13 cellular contexts compared by ENCODE assay signal in the genomic region with DNA sequence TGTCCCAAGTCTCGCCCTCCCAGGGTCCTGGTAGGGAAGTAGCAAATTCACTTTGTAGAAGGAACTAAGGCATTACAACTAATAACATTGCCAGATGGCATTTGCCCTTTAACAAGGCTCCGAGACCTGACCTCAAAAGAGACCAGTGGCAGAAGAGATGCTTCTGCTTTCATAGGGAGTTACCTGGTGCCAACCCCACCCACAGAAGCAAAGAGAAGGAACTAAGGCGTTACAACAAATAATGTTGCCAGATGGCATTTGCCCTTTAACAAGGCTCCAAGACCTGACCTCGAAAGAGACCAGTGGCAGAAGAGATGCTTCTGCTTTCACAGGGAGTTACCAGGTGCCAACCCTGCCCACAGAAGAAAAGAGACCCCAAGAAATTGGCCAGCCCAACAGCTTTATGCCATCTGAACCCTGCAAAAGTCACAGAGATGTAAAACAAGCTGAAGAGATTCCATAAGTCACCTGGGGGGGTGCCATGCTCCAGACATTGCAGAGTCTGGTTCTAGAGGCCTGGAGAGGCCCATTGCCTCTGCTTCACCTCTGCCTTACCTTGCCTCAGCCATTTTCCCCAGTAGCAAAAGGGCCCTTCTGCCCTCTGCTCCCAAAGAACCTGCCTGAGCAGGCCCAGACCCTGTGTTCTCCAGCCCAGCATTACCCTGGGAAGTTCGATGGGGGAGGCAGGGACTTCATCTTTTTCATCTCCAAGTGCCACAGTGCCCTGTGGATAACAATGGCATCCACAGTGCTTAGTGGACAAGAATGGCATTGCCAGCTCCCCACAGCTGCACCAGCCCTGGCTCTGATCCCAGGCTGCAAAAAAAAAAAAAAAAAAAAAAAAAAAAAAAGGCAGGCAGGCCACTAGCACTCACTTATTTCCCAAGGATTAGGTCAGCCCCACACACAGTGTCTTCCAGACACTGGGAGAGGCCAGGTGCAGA.
DNase-seq lines count a peak whose midpoint lies in the region; ATAC-seq, FAIRE-seq and TF ChIP-seq lines count a peak whose summit lies in the region.
"Had no signal": no experiment of that assay in that cellular context is flagged by ENCODE, and none has a peak within 500 bp of the region (broad histone marks: within the 10 kb centered on the region; RNA-seq: fewer than 3 reads in every experiment).

No MANE protein-coding gene starts in this region.

- FAIRE-seq in H54 (lab: Jason Lieb, UNC), result no peak
- FAIRE-seq: RCC 7860 had no signal

- H3K36me3 Mint-ChIP-seq in stimulated activated memory B cell treated with anti-CD40 and anti-IgM and Interleukin-4, amounts not matched to agents 10 μg/mL and 1 μg/mL and 100 μg/mL, for 72 hours, result no peaks in the 10 kb centered on the region
- no peaks in the 10 kb centered on the region for H3K36me3 Mint-ChIP-seq in endothelial cell (ENCODE audit: low read depth, unreplicated experiment)

- no peaks in the 10 kb centered on the region for H3K27me3 Mint-ChIP-seq in stimulated activated memory B cell treated with anti-CD40 and anti-IgM and Interleukin-4, amounts not matched to agents 10 μg/mL and 1 μg/mL and 100 μg/mL, for 72 hours
- peaks cover 3% of the 10 kb centered on the region for H3K27me3 Mint-ChIP-seq in endothelial cell (ENCODE audit: unreplicated experiment)

- H3K27ac Mint-ChIP-seq in stimulated activated memory B cell treated with anti-CD40 and anti-IgM and Interleukin-4, amounts not matched to agents 10 μg/mL and 1 μg/mL and 100 μg/mL, for 72 hours, result no peak overlapping the region
- H3K27ac Mint-ChIP-seq in endothelial cell (ENCODE audit: unreplicated experiment), result no peak overlapping the region
- H3K27ac Mint-ChIP-seq: activated T-helper 1 cell treated with anti-CD3 and anti-CD28 coated beads, Interleukin-12 subunit alpha, Interleukin-12 subunit beta, Interleukin-2, Interleukin-4 antibody, amounts not matched to agents 30 ng/mL and 10 ng/mL and 1 ng/mL, durations not matched to agents 14 hours and 24 hours and 36 hours; IgD-negative memory B cell; WTC11 had no signal

- no peaks in the 10 kb centered on the region for H3K9me3 Mint-ChIP-seq in stimulated activated memory B cell treated with anti-CD40 and anti-IgM and Interleukin-4, amounts not matched to agents 10 μg/mL and 1 μg/mL and 100 μg/mL, for 72 hours
- no peaks in the 10 kb centered on the region for H3K9me3 Mint-ChIP-seq in endothelial cell (ENCODE audit: unreplicated experiment)
- H3K9me3 Mint-ChIP-seq: activated T-helper 1 cell treated with anti-CD3 and anti-CD28 coated beads, Interleukin-12 subunit alpha, Interleukin-12 subunit beta, Interleukin-2, Interleukin-4 antibody, amounts not matched to agents 30 ng/mL and 10 ng/mL and 1 ng/mL, durations not matched to agents 14 hours and 24 hours and 36 hours; IgD-negative memory B cell had no signal

- H3K4me1 Mint-ChIP-seq in stimulated activated memory B cell treated with anti-CD40 and anti-IgM and Interleukin-4, amounts not matched to agents 10 μg/mL and 1 μg/mL and 100 μg/mL, for 72 hours, result peaks cover 8% of the 10 kb centered on the region
- H3K4me1 Mint-ChIP-seq in endothelial cell (ENCODE audit: unreplicated experiment), result no peaks in the 10 kb centered on the region

- DNase-seq in H54 (ENCODE audit: insufficient read length, low spot score) (peak; percentile 20), SK-MEL-5 (ENCODE audit: low read depth, low spot score) (peak; percentile 23), globus pallidus (ENCODE audit: low spot score) (peak; percentile 93), omental fat pad (ENCODE audit: low spot score) (no peak), endothelial cell (ENCODE audit: low spot score) (no peak)
- DNase-seq: NCI-H2081 treated with DMSO at 0.1 percent for 48 hours had no signal

- ATAC-seq in stimulated activated memory B cell treated with anti-CD40 and anti-IgM and Interleukin-4, amounts not matched to agents 10 μg/mL and 1 μg/mL and 100 μg/mL, for 72 hours, result peak; percentile 25
- no peak for ATAC-seq in HG02759 (IDR thresholded peaks at IDR 0.05; ENCODE audit: unreplicated experiment)
- no peak for ATAC-seq in omental fat pad (ENCODE audit: low FRiP score)
- ATAC-seq: gastroesophageal sphincter, WTC11 had no signal

- no peak overlapping the region for H3K4me3 Mint-ChIP-seq in stimulated activated memory B cell treated with anti-CD40 and anti-IgM and Interleukin-4, amounts not matched to agents 10 μg/mL and 1 μg/mL and 100 μg/mL, for 72 hours
- no peak overlapping the region for H3K4me3 Mint-ChIP-seq in endothelial cell (ENCODE audit: unreplicated experiment)
- H3K4me3 Mint-ChIP-seq: activated T-helper 1 cell treated with anti-CD3 and anti-CD28 coated beads, Interleukin-12 subunit alpha, Interleukin-12 subunit beta, Interleukin-2, Interleukin-4 antibody, amounts not matched to agents 30 ng/mL and 10 ng/mL and 1 ng/mL, durations not matched to agents 14 hours and 24 hours and 36 hours; WTC11 had no signal

- TF ChIP-seq CTCF in omental fat pad (IDR thresholded peaks at IDR 0.05) (no peak), endothelial cell (IDR thresholded peaks at IDR 0.05; ENCODE audit: unreplicated experiment) (no peak)

- no peak for TF ChIP-seq POLR2A in H54 (IDR thresholded peaks at IDR 0.05; ENCODE audit: low read depth, low read length)

- in situ Hi-C loops in SK-MEL-5 (cut with HindIII; ENCODE audit: low pct_unique_long_range_greater_than_20kb, low sequenced_read_pairs), result no loop called here

Comparison
In these comparisons a context has a peak if more than half of its experiments do, and no peak if none do; other contexts are left out.
1. DNase-seq: peak in H54 (single experiment), SK-MEL-5 (single experiment) and globus pallidus (single experiment); none in omental fat pad (single experiment) and endothelial cell (single experiment).